In genomic region chr14:103104654-103105511, GRCh38 we compare ENCODE assay signal across 8 cellular contexts. TPM values are rescaled to one million over a fixed set of nuclear protein-coding genes. Genes with fewer than 3 reads are reported as not detected.
DNase-seq lines count a peak whose midpoint lies in the region; ATAC-seq, FAIRE-seq and TF ChIP-seq lines count a peak whose summit lies in the region.

No MANE protein-coding gene starts in this region.

- TF ChIP-seq EP300 in ovary (IDR thresholded peaks at IDR 0.05): no peak

- no peaks in the 10 kb centered on the region for H3K36me3 Mint-ChIP-seq in activated T-helper 2 cell treated with anti-CD3 and anti-CD28 coated beads, Interferon-gamma antibody, Interleukin-2, Interleukin-4, amounts not matched to agents 10 μg/mL and 5 μg/mL and 100 μg/mL, durations not matched to agents 14 hours and 24 hours and 36 hours (ENCODE audit: low read depth)

- ATAC-seq in HG03342 (IDR thresholded peaks at IDR 0.05; ENCODE audit: unreplicated experiment): peak; percentile 48
- no peak for ATAC-seq in HG03135 (IDR thresholded peaks at IDR 0.05; ENCODE audit: unreplicated experiment)

- H3K4me3 ChIP-seq in ovary: no peak overlapping the region

- peak; percentile 60 for DNase-seq in OCI-M1 (lab: John Stamatoyannopoulos, UW)
- peak; percentile 53 for DNase-seq in activated T-helper 2 cell treated with anti-CD3 and anti-CD28 coated beads, Interferon-gamma antibody, Interleukin-2, Interleukin-4, amounts not matched to agents 10 μg/mL and 5 μg/mL and 100 μg/mL, durations not matched to agents 14 hours and 24 hours and 36 hours (ENCODE audit: low spot score)
- peak; percentile 88 to 90 for DNase-seq in frontal cortex (ENCODE audit: low spot score in 2 of 2)
- DNase-seq in ovary: peak; percentile 67 to 84 (median 82)
- DNase-seq in ureter (ENCODE audit: low spot score): peak; percentile 75

- no peaks in the 10 kb centered on the region for H3K27me3 ChIP-seq in ovary

- H3K4me1 Mint-ChIP-seq in activated T-helper 2 cell treated with anti-CD3 and anti-CD28 coated beads, Interferon-gamma antibody, Interleukin-2, Interleukin-4, amounts not matched to agents 10 μg/mL and 5 μg/mL and 100 μg/mL, durations not matched to agents 14 hours and 24 hours and 36 hours (ENCODE audit: low read depth): peaks cover 3% of the 10 kb centered on the region

- no peak overlapping the region for H3K27ac ChIP-seq in ovary

- H3K27ac Mint-ChIP-seq in activated T-helper 2 cell treated with anti-CD3 and anti-CD28 coated beads, Interferon-gamma antibody, Interleukin-2, Interleukin-4, amounts not matched to agents 10 μg/mL and 5 μg/mL and 100 μg/mL, durations not matched to agents 14 hours and 24 hours and 36 hours: no peak overlapping the region

- TF ChIP-seq POLR2A in ovary (IDR thresholded peaks at IDR 0.05): no peak

- no peaks in the 10 kb centered on the region for H3K9me3 Mint-ChIP-seq in activated T-helper 2 cell treated with anti-CD3 and anti-CD28 coated beads, Interferon-gamma antibody, Interleukin-2, Interleukin-4, amounts not matched to agents 10 μg/mL and 5 μg/mL and 100 μg/mL, durations not matched to agents 14 hours and 24 hours and 36 hours

- peaks cover 16% of the 10 kb centered on the region; the same call in 1 of the 2 replicates for H3K4me1 ChIP-seq in ES-I3 (ENCODE audit: insufficient read depth, low read length)
- peaks cover 9% of the 10 kb centered on the region for H3K4me1 ChIP-seq in ovary (ENCODE audit: insufficient read depth)

- H3K4me3 Mint-ChIP-seq in activated T-helper 2 cell treated with anti-CD3 and anti-CD28 coated beads, Interferon-gamma antibody, Interleukin-2, Interleukin-4, amounts not matched to agents 10 μg/mL and 5 μg/mL and 100 μg/mL, durations not matched to agents 14 hours and 24 hours and 36 hours (ENCODE audit: low read depth): no peak overlapping the region

- intact Hi-C loops in activated T-helper 2 cell treated with anti-CD3 and anti-CD28 coated beads, Interferon-gamma antibody, Interleukin-2, Interleukin-4, amounts not matched to agents 10 μg/mL and 5 μg/mL and 100 μg/mL, durations not matched to agents 14 hours and 24 hours and 36 hours (cut with micrococcal nuclease): loop anchor here (1.0 to 5.0 kb wide), 3 partner anchors 36 to 188 kb away; no protein-coding TSS in a partner anchor
- intact Hi-C loops in ovary (cut with DNase I): loop anchor here (2.0 to 5.0 kb wide), 5 partner anchors 82 to 187 kb away; no protein-coding TSS in a partner anchor

- FAIRE-seq in frontal cortex (lab: Jason Lieb, UNC): no peak

- TF ChIP-seq CTCF in ovary (IDR thresholded peaks at IDR 0.05): peak; percentile 92 to 98 (median 97)

- peak overlapping the region; percentile 22; the same call in 1 of the 2 replicates for H3K9ac ChIP-seq in ES-I3 (ENCODE audit: low read depth, low read length)

- WGBS in ovary, 3 donors: 4 to 7% (median 6%) methylated on average over 48 to 61 of the region's 61 CpGs

- peaks cover 23% of the 10 kb centered on the region for H3K27me3 Mint-ChIP-seq in activated T-helper 2 cell treated with anti-CD3 and anti-CD28 coated beads, Interferon-gamma antibody, Interleukin-2, Interleukin-4, amounts not matched to agents 10 μg/mL and 5 μg/mL and 100 μg/mL, durations not matched to agents 14 hours and 24 hours and 36 hours (ENCODE audit: low read depth)

- H3K36me3 ChIP-seq in ES-I3 (ENCODE audit: insufficient read depth, low read length): no peaks in the 10 kb centered on the region
- H3K36me3 ChIP-seq in ovary: no peaks in the 10 kb centered on the region

- H3K9me3 ChIP-seq in ES-I3 (ENCODE audit: control insufficient read depth, insufficient read depth, low read length) (no peaks in the 10 kb centered on the region), ovary (no peaks in the 10 kb centered on the region)

RNA-seq across cellular contexts. Expression of gene EXOC3L4, which starts 10.4 kb away (rescaled TPM):
- not detected in 2 replicates for total RNA-seq in activated T-helper 2 cell treated with anti-CD3 and anti-CD28 coated beads, Interferon-gamma antibody, Interleukin-2, Interleukin-4, amounts not matched to agents 10 μg/mL and 5 μg/mL and 100 μg/mL, durations not matched to agents 14 hours and 24 hours and 36 hours
- 0.82 TPM for total RNA-seq in frontal cortex
- 1 to 10 TPM in 3 of 7 donors, under 1 TPM in 2, not detected in 2; 0.33 to 1.2 (median 1.1) TPM for total RNA-seq in ovary
- under 1 TPM in 1 of 2 donors, not detected in 1; 0.62 TPM for polyA plus RNA-seq in ovary
- total RNA-seq in ureter: 2.5 TPM

RNA-seq across cellular contexts. Expression of gene TNFAIP2, which starts 18.4 kb away (rescaled TPM):
- total RNA-seq in activated T-helper 2 cell treated with anti-CD3 and anti-CD28 coated beads, Interferon-gamma antibody, Interleukin-2, Interleukin-4, amounts not matched to agents 10 μg/mL and 5 μg/mL and 100 μg/mL, durations not matched to agents 14 hours and 24 hours and 36 hours: 0.64 and 1.0 TPM in 2 replicates
- total RNA-seq in frontal cortex (11.8 TPM), ovary (100 to 1,000 TPM in 1 of 7 donors, 10 to 100 TPM in 4, 1 to 10 TPM in 2; 7.1 to 258 (median 28.1) TPM), ureter (720 TPM)
- polyA plus RNA-seq in ovary: 10 to 100 TPM; 18.7 to 27.4 TPM

RNA-seq across cellular contexts. Expression of gene LBHD2, which starts 20.9 kb away (rescaled TPM):
- total RNA-seq in activated T-helper 2 cell treated with anti-CD3 and anti-CD28 coated beads, Interferon-gamma antibody, Interleukin-2, Interleukin-4, amounts not matched to agents 10 μg/mL and 5 μg/mL and 100 μg/mL, durations not matched to agents 14 hours and 24 hours and 36 hours: not detected in 2 replicates
- total RNA-seq in frontal cortex (not detected), ovary (under 1 TPM in 1 of 7 donors, not detected in 6; 0.47 TPM), ureter (not detected)
- not detected for polyA plus RNA-seq in ovary

RNA-seq across cellular contexts. Expression of gene CDC42BPB, which starts 47.5 kb away (rescaled TPM):
- 2.3 and 3.5 TPM in 2 replicates for total RNA-seq in activated T-helper 2 cell treated with anti-CD3 and anti-CD28 coated beads, Interferon-gamma antibody, Interleukin-2, Interleukin-4, amounts not matched to agents 10 μg/mL and 5 μg/mL and 100 μg/mL, durations not matched to agents 14 hours and 24 hours and 36 hours
- total RNA-seq in frontal cortex (64.0 TPM), ovary (100 to 1,000 TPM in 2 of 7 donors, 10 to 100 TPM in 5; 55.7 to 103 (median 82.5) TPM), ureter (131 TPM)
- polyA plus RNA-seq in ovary: 10 to 100 TPM; 50.0 to 54.1 TPM
